ENCODE assay signal across 31 cellular contexts in the genomic region with DNA sequence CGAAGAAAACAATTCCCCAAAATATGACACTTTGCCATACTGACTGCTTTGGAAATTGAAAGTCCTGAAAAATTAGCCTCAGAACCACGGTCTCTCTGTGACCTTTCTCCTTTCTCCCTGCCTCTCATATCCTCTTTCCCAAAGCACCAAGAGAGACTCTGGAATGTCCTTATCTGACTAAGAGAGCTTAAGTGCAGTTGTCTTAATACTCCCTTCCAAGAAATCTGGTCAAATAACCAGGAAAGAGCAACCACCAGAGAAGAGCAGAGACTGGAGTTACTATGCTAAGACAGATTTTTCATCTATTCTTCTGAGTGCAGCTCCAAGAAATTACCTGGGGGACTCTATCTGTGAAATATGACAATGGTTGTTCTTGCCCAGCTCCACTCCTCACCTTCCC. TPM values are rescaled to one million over a fixed set of nuclear protein-coding genes. Genes with fewer than 3 reads are reported as not detected.
A peak's percentile ranks its signal among the peaks of the same experiment; 100 is the strongest.
DNase-seq lines count a peak whose midpoint lies in the region; ATAC-seq and TF ChIP-seq lines count a peak whose summit lies in the region.
"Had no signal": no experiment of that assay in that cellular context is flagged by ENCODE, and none has a peak within 500 bp of the region (broad histone marks: within the 10 kb centered on the region; RNA-seq: fewer than 3 reads in every experiment).

No MANE protein-coding gene starts in this region.

- intact Hi-C loops in activated B cell treated with CpG ODN at 0.5 μM for 24 hours (cut with micrococcal nuclease): loop anchor here (1.0 kb wide), 1 partner anchor 10 kb away; no protein-coding TSS in a partner anchor
- intact Hi-C loops in left lung (cut with DNase I): no loop called here
- intact Hi-C loops in spleen (cut with DNase I; ENCODE audit: low total_unique reads): no loop called here
- intact Hi-C loops in colonic mucosa (cut with DNase I): no loop called here

- no peak overlapping the region for H3K9ac ChIP-seq in colonic mucosa (ENCODE audit: low read depth in 2 of 2, low read length in 2 of 2)
- H3K9ac ChIP-seq: parathyroid adenoma had no signal

- H3K36me3 ChIP-seq in left lung: no peaks in the 10 kb centered on the region
- no peaks in the 10 kb centered on the region for H3K36me3 ChIP-seq in spleen
- H3K36me3 ChIP-seq in colonic mucosa: no peaks in the 10 kb centered on the region
- H3K36me3 ChIP-seq: breast epithelium, transverse colon had no signal

- no peak for TF ChIP-seq CTCF in activated B cell treated with CpG ODN at 0.5 μM for 24 hours (IDR thresholded peaks at IDR 0.05)
- no peak for TF ChIP-seq CTCF in left lung (IDR thresholded peaks at IDR 0.05)
- TF ChIP-seq CTCF in spleen (IDR thresholded peaks at IDR 0.05 in 8 of 11, conservative IDR thresholded peaks at IDR 0.05 in 3 of 11): no peak
- no peak for TF ChIP-seq CTCF in colonic mucosa (IDR thresholded peaks at IDR 0.05)

- POLR2A ChIA-PET in activated B cell treated with CpG ODN at 0.5 μM for 24 hours (lab: Charles Lee): interaction anchor here (0.6 to 14.7 kb wide), 8 partner anchors 9 to 349 kb away, joined by 3 to 351 read pairs (median 4); a partner anchor contains a TSS

- H3K27me3 ChIP-seq in left lung (no peaks in the 10 kb centered on the region), spleen (replicated peaks in 1 of 7) (no peaks in the 10 kb centered on the region), colonic mucosa (no peaks in the 10 kb centered on the region)
- H3K27me3 ChIP-seq: breast epithelium, transverse colon had no signal

- DNase-seq in activated B cell treated with CpG ODN at 0.5 μM for 24 hours (no peak), left lung (no peak), spleen (no peak), colonic mucosa (no peak), middle frontal gyrus (ENCODE audit: extremely low spot score, low spot score) (no peak)
- DNase-seq in stimulated activated naive CD4-positive, alpha-beta T cell (lab: John Stamatoyannopoulos, UW): no peak
- DNase-seq: activated CD4-positive, alpha-beta T cell treated with anti-CD3 and anti-CD28 coated beads, Interleukin-2, amount 50 U/mL, for 48 hours; activated CD4-positive, CD25-positive, alpha-beta regulatory T cell treated with anti-CD3 and anti-CD28 coated beads, Interleukin-2, amount 50 U/mL, for 72 hours; activated CD8-positive, alpha-beta memory T cell treated with anti-CD3 and anti-CD28 coated beads, Interleukin-2, amount 50 U/mL, for 4 hours; activated naive CD4-positive, alpha-beta T cell treated with anti-CD3 and anti-CD28 coated beads for 36 hours; anterior cingulate cortex; C1 segment of cervical spinal cord; Calu3; DND-41; effector CD8-positive, alpha-beta T cell; hypothalamus; NCI-H1048; NCI-H1694; NCI-H524; NK-92 treated with Interleukin-12 subunit alpha and Interleukin-12 subunit beta, amount 100 ng/mL, for 24 hours; Right ventricle myocardium superior; transverse colon had no signal

- H3K27ac Mint-ChIP-seq in IgD-negative memory B cell: peak overlapping the region; percentile 91 to 99 (median 95)
- peak overlapping the region; percentile 96 for H3K27ac Mint-ChIP-seq in activated B cell treated with CpG ODN at 0.5 μM for 24 hours
- H3K27ac Mint-ChIP-seq: activated naive CD4-positive, alpha-beta T cell treated with anti-CD3 and anti-CD28 coated beads for 36 hours; GM23338 had no signal

- peaks cover 4 to 16% of the 10 kb centered on the region in 2 donors for H3K4me1 ChIP-seq in left lung
- peaks cover 7 to 71% (median 28%) of the 10 kb centered on the region in 6 donors for H3K4me1 ChIP-seq in spleen
- peaks cover 5% of the 10 kb centered on the region for H3K4me1 ChIP-seq in colonic mucosa
- H3K4me1 ChIP-seq: breast epithelium, parathyroid adenoma had no signal

- TF ChIP-seq POLR2A in spleen (IDR thresholded peaks at IDR 0.05): no peak

- no peaks in the 10 kb centered on the region for H3K9me3 ChIP-seq in left lung
- H3K9me3 ChIP-seq in spleen: no peaks in the 10 kb centered on the region
- H3K9me3 ChIP-seq in colonic mucosa: no peaks in the 10 kb centered on the region
- H3K9me3 ChIP-seq: breast epithelium, transverse colon had no signal

- CTCF ChIA-PET in activated B cell treated with CpG ODN at 0.5 μM for 24 hours (lab: Charles Lee): interaction anchor here (1.0 kb wide), 2 partner anchors 10 to 344 kb away, joined by 3 read pairs; a partner anchor contains a TSS

- peaks cover 4% of the 10 kb centered on the region for H3K36me3 Mint-ChIP-seq in IgD-negative memory B cell
- H3K36me3 Mint-ChIP-seq in activated B cell treated with CpG ODN at 0.5 μM for 24 hours (ENCODE audit: low read depth): peaks cover 11% of the 10 kb centered on the region

- H3K9me3 Mint-ChIP-seq in IgD-negative memory B cell (peaks cover 0 to 3% (median 0%) of the 10 kb centered on the region in 3 donors), activated B cell treated with CpG ODN at 0.5 μM for 24 hours (no peaks in the 10 kb centered on the region)
- H3K9me3 Mint-ChIP-seq: GM23338 had no signal

- H3K4me1 Mint-ChIP-seq in IgD-negative memory B cell: peaks cover 44 to 62% (median 52%) of the 10 kb centered on the region in 3 donors
- H3K4me1 Mint-ChIP-seq in activated B cell treated with CpG ODN at 0.5 μM for 24 hours: peaks cover 80% of the 10 kb centered on the region
- H3K4me1 Mint-ChIP-seq: GM23338 had no signal

- 75 to 88% (median 77%) methylated on average over 2 of the region's 2 CpGs for WGBS in spleen, 5 donors

- peak overlapping the region; percentile 81 to 96 (median 94) for H3K4me3 Mint-ChIP-seq in IgD-negative memory B cell
- H3K4me3 Mint-ChIP-seq in activated B cell treated with CpG ODN at 0.5 μM for 24 hours: peak overlapping the region; percentile 79
- H3K4me3 Mint-ChIP-seq: activated naive CD4-positive, alpha-beta T cell treated with anti-CD3 and anti-CD28 coated beads for 36 hours; GM23338; neural crest cell had no signal

- no peak overlapping the region for H3K4me3 ChIP-seq in left lung
- peak overlapping the region in 3 of 8 donors; percentile 6 to 59 (median 22) for H3K4me3 ChIP-seq in spleen
- H3K4me3 ChIP-seq in colonic mucosa: no peak overlapping the region
- H3K4me3 ChIP-seq: breast epithelium, GM23338, lung, transverse colon had no signal

- no peak overlapping the region for H3K27ac ChIP-seq in left lung
- H3K27ac ChIP-seq in spleen: peak overlapping the region; percentile 41 to 87 (median 76)
- no peak overlapping the region for H3K27ac ChIP-seq in colonic mucosa
- H3K27ac ChIP-seq: breast epithelium, epithelial cell of prostate, parathyroid adenoma, transverse colon had no signal

- ATAC-seq in activated B cell treated with CpG ODN at 0.5 μM for 24 hours (ENCODE audit: low read depth) (no peak), left lung (peak; percentile 54)
- ATAC-seq: GM23338, Panc1, SK-N-SH treated with all-trans-retinoic acid at 6 μM for 48 hours had no signal

- H3K27me3 Mint-ChIP-seq in IgD-negative memory B cell (no peaks in the 10 kb centered on the region), activated B cell treated with CpG ODN at 0.5 μM for 24 hours (no peaks in the 10 kb centered on the region)

RNA-seq across cellular contexts. Expression of a gene that starts 10.5 kb away (rescaled TPM):
- polyA plus RNA-seq in IgD-negative memory B cell: 669 TPM
- 423 and 429 TPM in 2 replicates for total RNA-seq in activated B cell treated with CpG ODN at 0.5 μM for 24 hours
- 100 to 1,000 TPM in 1 of 2 donors, 10 to 100 TPM in 1; 87.9 to 114 TPM for total RNA-seq in left lung
- total RNA-seq in spleen: 100 to 1,000 TPM; 171 to 358 (median 256) TPM
- 100 to 1,000 TPM; 122 to 228 (median 132) TPM for polyA plus RNA-seq in spleen
- 100 to 1,000 TPM in 1 of 2 donors, 10 to 100 TPM in 1; 87.1 to 152 TPM for total RNA-seq in colonic mucosa

Comparison
In these comparisons a context has a peak if more than half of its experiments do, and no peak if none do; other contexts are left out.
1. H3K27ac ChIP-seq: peak in spleen (8 of 8); none in left lung (0 of 2) and colonic mucosa (single experiment).